8 cellular contexts compared by ENCODE assay signal in the genomic region with DNA sequence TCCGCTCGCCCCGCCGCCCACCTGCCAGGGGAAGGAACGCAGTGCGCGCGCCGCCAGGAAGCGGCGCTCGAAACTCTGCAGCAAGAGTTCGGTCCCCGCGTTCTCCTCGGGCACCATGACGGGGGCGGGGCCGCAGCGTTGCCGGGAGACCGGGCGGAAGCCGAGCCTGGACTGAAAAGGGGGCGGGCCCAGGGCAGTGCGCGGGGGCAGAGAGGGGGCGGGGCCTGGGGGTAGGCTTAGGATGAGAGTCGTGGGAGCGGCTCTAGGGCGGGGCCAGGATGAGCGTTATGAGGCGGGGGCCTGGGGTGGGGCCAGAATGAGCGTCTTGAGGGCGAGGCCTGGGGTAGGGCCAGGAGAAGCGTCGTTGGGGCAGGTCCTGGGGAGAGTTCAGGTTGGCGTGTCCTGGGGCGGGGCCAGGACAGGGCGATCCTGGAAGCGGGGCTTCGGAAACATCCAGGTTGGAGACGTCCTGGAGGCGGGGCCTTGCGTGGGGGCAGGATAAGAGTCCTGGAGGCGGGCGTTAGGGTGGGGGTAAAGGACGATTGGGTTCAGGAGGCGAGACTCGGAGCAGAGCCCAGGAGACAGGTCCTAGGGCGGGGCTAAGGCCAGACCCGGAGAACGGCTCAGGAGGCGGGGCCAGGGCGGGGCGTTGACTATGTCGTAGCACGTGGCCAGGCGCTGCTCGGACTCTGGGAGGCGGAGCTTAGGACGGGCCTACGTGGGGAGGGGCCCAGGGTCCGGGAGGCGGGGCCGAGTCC. TPM values are rescaled to one million over a fixed set of nuclear protein-coding genes. Genes with fewer than 3 reads are reported as not detected.
DNase-seq lines count a peak whose midpoint lies in the region; ATAC-seq, FAIRE-seq and TF ChIP-seq lines count a peak whose summit lies in the region.
"Not testable (repeated sequence)": the region's sequence is repeated elsewhere in the genome, so short reads cannot be mapped to it uniquely, and the experiment has no call there.

No MANE protein-coding gene starts in this region.

- H3K27ac Mint-ChIP-seq in activated T-helper 2 cell treated with anti-CD3 and anti-CD28 coated beads, Interferon-gamma antibody, Interleukin-2, Interleukin-4, amounts not matched to agents 10 μg/mL and 5 μg/mL and 100 μg/mL, durations not matched to agents 14 hours and 24 hours and 36 hours: peak overlapping the region; percentile 92
- H3K27ac Mint-ChIP-seq in natural killer cell: peak overlapping the region; percentile 77 to 90
- peak overlapping the region; percentile 94 for H3K27ac Mint-ChIP-seq in stimulated activated naive B cell treated with anti-CD40 and anti-IgM and Interleukin-4, amounts not matched to agents 10 μg/mL and 1 μg/mL and 100 μg/mL, for 72 hours

- H3K4me3 Mint-ChIP-seq in activated T-helper 2 cell treated with anti-CD3 and anti-CD28 coated beads, Interferon-gamma antibody, Interleukin-2, Interleukin-4, amounts not matched to agents 10 μg/mL and 5 μg/mL and 100 μg/mL, durations not matched to agents 14 hours and 24 hours and 36 hours (ENCODE audit: low read depth): peak overlapping the region; percentile 91
- peak overlapping the region; percentile 95 for H3K4me3 Mint-ChIP-seq in natural killer cell
- peak overlapping the region; percentile 93 to 94 for H3K4me3 Mint-ChIP-seq in stimulated activated naive B cell treated with anti-CD40 and anti-IgM and Interleukin-4, amounts not matched to agents 10 μg/mL and 1 μg/mL and 100 μg/mL, for 72 hours

- not testable (repeated sequence) for H3K9me3 Mint-ChIP-seq in activated T-helper 2 cell treated with anti-CD3 and anti-CD28 coated beads, Interferon-gamma antibody, Interleukin-2, Interleukin-4, amounts not matched to agents 10 μg/mL and 5 μg/mL and 100 μg/mL, durations not matched to agents 14 hours and 24 hours and 36 hours; natural killer cell; stimulated activated naive B cell treated with anti-CD40 and anti-IgM and Interleukin-4, amounts not matched to agents 10 μg/mL and 1 μg/mL and 100 μg/mL, for 72 hours

- DNase-seq in DMS79 treated with DMSO at 0.1 percent for 48 hours (lab: John Stamatoyannopoulos, UW) (peak; percentile 91), H54 (ENCODE audit: insufficient read length, low spot score) (peak; percentile 50), LoVo (ENCODE audit: low spot score) (peak; percentile 95), RWPE1 (ENCODE audit: low spot score) (peak; percentile 81), fibroblast of peridontal ligament (ENCODE audit: extremely low read depth) (peak; percentile 93), natural killer cell (peak; percentile 92)
- DNase-seq in activated T-helper 2 cell treated with anti-CD3 and anti-CD28 coated beads, Interferon-gamma antibody, Interleukin-2, Interleukin-4, amounts not matched to agents 10 μg/mL and 5 μg/mL and 100 μg/mL, durations not matched to agents 14 hours and 24 hours and 36 hours (ENCODE audit: low spot score): peak; percentile 97
- peak; percentile 98 for DNase-seq in stimulated activated naive B cell treated with anti-CD40 and anti-IgM and Interleukin-4, amounts not matched to agents 10 μg/mL and 1 μg/mL and 100 μg/mL, for 72 hours

- POLR2A ChIA-PET in RWPE1 (lab: Yijun Ruan, JAX; ENCODE audit: low non-redundant PET): not testable (repeated sequence)

- not testable (repeated sequence) for H3K36me3 Mint-ChIP-seq in activated T-helper 2 cell treated with anti-CD3 and anti-CD28 coated beads, Interferon-gamma antibody, Interleukin-2, Interleukin-4, amounts not matched to agents 10 μg/mL and 5 μg/mL and 100 μg/mL, durations not matched to agents 14 hours and 24 hours and 36 hours (ENCODE audit: low read depth); natural killer cell; stimulated activated naive B cell treated with anti-CD40 and anti-IgM and Interleukin-4, amounts not matched to agents 10 μg/mL and 1 μg/mL and 100 μg/mL, for 72 hours

- not testable (repeated sequence) for TF ChIP-seq POLR2A in H54 (IDR thresholded peaks at IDR 0.05; ENCODE audit: low read depth, low read length)

- CTCF ChIA-PET in RWPE1 (lab: Yijun Ruan, JAX): not testable (repeated sequence)

- H3K4me1 Mint-ChIP-seq in activated T-helper 2 cell treated with anti-CD3 and anti-CD28 coated beads, Interferon-gamma antibody, Interleukin-2, Interleukin-4, amounts not matched to agents 10 μg/mL and 5 μg/mL and 100 μg/mL, durations not matched to agents 14 hours and 24 hours and 36 hours (ENCODE audit: low read depth): not testable (repeated sequence)
- H3K4me1 Mint-ChIP-seq in natural killer cell: peaks cover 7 to 15% of the 10 kb centered on the region in 2 donors
- H3K4me1 Mint-ChIP-seq in stimulated activated naive B cell treated with anti-CD40 and anti-IgM and Interleukin-4, amounts not matched to agents 10 μg/mL and 1 μg/mL and 100 μg/mL, for 72 hours: peaks cover 7 to 12% of the 10 kb centered on the region in 2 donors

- H3K27me3 Mint-ChIP-seq in activated T-helper 2 cell treated with anti-CD3 and anti-CD28 coated beads, Interferon-gamma antibody, Interleukin-2, Interleukin-4, amounts not matched to agents 10 μg/mL and 5 μg/mL and 100 μg/mL, durations not matched to agents 14 hours and 24 hours and 36 hours (ENCODE audit: low read depth): peaks cover 20% of the 10 kb centered on the region
- H3K27me3 Mint-ChIP-seq in natural killer cell (ENCODE audit: low read depth in 2 of 2): not testable (repeated sequence)
- peaks cover 4 to 12% of the 10 kb centered on the region in 2 donors for H3K27me3 Mint-ChIP-seq in stimulated activated naive B cell treated with anti-CD40 and anti-IgM and Interleukin-4, amounts not matched to agents 10 μg/mL and 1 μg/mL and 100 μg/mL, for 72 hours

- FAIRE-seq in H54 (lab: Jason Lieb, UNC): not testable (repeated sequence)

- peak overlapping the region; percentile 74 for H3K27ac ChIP-seq in RWPE1

- intact Hi-C loops in activated T-helper 2 cell treated with anti-CD3 and anti-CD28 coated beads, Interferon-gamma antibody, Interleukin-2, Interleukin-4, amounts not matched to agents 10 μg/mL and 5 μg/mL and 100 μg/mL, durations not matched to agents 14 hours and 24 hours and 36 hours (cut with micrococcal nuclease): loop anchor here (1.0 kb wide), 1 partner anchor 43 kb away; the partner anchor contains the start of gene ZNF195
- intact Hi-C loops in natural killer cell (cut with micrococcal nuclease): not testable (repeated sequence)

- not testable (repeated sequence) for TF ChIP-seq CTCF in RWPE1 (conservative IDR thresholded peaks at IDR 0.05; ENCODE audit: low read depth); natural killer cell (IDR thresholded peaks at IDR 0.05)

- ATAC-seq in natural killer cell: peak; percentile 87 to 98 (median 94)
- peak; percentile 97 to 99 for ATAC-seq in stimulated activated naive B cell treated with anti-CD40 and anti-IgM and Interleukin-4, amounts not matched to agents 10 μg/mL and 1 μg/mL and 100 μg/mL, for 72 hours (replicated peaks)

RNA-seq across cellular contexts. Expression of gene ZNF195, which starts 43.6 kb away (rescaled TPM):
- 36.2 and 36.9 TPM in 2 replicates for total RNA-seq in activated T-helper 2 cell treated with anti-CD3 and anti-CD28 coated beads, Interferon-gamma antibody, Interleukin-2, Interleukin-4, amounts not matched to agents 10 μg/mL and 5 μg/mL and 100 μg/mL, durations not matched to agents 14 hours and 24 hours and 36 hours
- 10 to 100 TPM; 24.7 to 44.1 (median 25.9) TPM for total RNA-seq in natural killer cell

Comparison
In these comparisons a context has a peak if more than half of its experiments do, and no peak if none do; other contexts are left out.
1. Peak in every context shown above with its lines: DNase-seq, ATAC-seq and H3K27ac ChIP-seq.